2 cellular contexts compared by ENCODE assay signal in the genomic region with DNA sequence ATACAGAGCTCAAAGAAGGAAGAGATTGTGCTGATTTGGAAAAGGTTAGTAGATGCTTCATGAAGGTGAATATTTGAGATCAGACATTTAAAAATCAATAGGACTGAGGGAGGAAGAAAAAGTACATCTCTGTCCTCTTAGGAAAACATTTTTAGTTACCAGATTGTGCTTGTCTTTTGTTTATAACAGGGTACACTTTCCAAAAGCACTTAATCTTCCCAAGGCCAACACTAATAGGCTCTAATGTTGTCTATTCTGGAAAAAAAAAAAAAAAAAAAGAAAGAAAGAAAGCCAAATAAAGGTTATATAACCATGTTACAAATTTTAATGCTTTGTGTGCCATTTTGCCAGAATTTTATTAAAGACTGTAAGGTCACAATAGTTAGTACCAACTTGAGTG.
TF ChIP-seq lines count a peak whose summit lies in the region.

No MANE protein-coding gene starts in this region.

TF ChIP-seq in GM23338, 12 proteins besides CTCF, POLR2A, EP300 and RAD21:
- no peak for TF ChIP-seq EZH2 (IDR thresholded peaks at IDR 0.05; ENCODE audit: low read depth, unreplicated experiment)
- no peak for TF ChIP-seq EZH2phosphoT487 (IDR thresholded peaks at IDR 0.05; ENCODE audit: unreplicated experiment)
- TF ChIP-seq, protein P1, sequence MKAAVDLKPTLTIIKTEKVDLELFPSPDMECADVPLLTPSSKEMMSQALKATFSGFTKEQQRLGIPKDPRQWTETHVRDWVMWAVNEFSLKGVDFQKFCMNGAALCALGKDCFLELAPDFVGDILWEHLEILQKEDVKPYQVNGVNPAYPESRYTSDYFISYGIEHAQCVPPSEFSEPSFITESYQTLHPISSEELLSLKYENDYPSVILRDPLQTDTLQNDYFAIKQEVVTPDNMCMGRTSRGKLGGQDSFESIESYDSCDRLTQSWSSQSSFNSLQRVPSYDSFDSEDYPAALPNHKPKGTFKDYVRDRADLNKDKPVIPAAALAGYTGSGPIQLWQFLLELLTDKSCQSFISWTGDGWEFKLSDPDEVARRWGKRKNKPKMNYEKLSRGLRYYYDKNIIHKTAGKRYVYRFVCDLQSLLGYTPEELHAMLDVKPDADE (IDR thresholded peaks at IDR 0.05), result no peak
- no peak for TF ChIP-seq STAT1 (IDR thresholded peaks at IDR 0.05; ENCODE audit: unreplicated experiment)
- no peak for TF ChIP-seq ZNF114 (CRISPR knock-in tag; IDR thresholded peaks at IDR 0.05)
- no peak for TF ChIP-seq NANOG (IDR thresholded peaks at IDR 0.05; ENCODE audit: borderline replicate concordance)
- TF ChIP-seq, protein P2, sequence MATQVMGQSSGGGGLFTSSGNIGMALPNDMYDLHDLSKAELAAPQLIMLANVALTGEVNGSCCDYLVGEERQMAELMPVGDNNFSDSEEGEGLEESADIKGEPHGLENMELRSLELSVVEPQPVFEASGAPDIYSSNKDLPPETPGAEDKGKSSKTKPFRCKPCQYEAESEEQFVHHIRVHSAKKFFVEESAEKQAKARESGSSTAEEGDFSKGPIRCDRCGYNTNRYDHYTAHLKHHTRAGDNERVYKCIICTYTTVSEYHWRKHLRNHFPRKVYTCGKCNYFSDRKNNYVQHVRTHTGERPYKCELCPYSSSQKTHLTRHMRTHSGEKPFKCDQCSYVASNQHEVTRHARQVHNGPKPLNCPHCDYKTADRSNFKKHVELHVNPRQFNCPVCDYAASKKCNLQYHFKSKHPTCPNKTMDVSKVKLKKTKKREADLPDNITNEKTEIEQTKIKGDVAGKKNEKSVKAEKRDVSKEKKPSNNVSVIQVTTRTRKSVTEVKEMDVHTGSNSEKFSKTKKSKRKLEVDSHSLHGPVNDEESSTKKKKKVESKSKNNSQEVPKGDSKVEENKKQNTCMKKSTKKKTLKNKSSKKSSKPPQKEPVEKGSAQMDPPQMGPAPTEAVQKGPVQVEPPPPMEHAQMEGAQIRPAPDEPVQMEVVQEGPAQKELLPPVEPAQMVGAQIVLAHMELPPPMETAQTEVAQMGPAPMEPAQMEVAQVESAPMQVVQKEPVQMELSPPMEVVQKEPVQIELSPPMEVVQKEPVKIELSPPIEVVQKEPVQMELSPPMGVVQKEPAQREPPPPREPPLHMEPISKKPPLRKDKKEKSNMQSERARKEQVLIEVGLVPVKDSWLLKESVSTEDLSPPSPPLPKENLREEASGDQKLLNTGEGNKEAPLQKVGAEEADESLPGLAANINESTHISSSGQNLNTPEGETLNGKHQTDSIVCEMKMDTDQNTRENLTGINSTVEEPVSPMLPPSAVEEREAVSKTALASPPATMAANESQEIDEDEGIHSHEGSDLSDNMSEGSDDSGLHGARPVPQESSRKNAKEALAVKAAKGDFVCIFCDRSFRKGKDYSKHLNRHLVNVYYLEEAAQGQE (IDR thresholded peaks at IDR 0.05; ENCODE audit: unreplicated experiment), result no peak
- TF ChIP-seq CREB1 (CRISPR knock-in tag; IDR thresholded peaks at IDR 0.05; ENCODE audit: low read depth), result no peak
- no peak for TF ChIP-seq JUNB (IDR thresholded peaks at IDR 0.05; ENCODE audit: unreplicated experiment)
- TF ChIP-seq POLR2AphosphoS5 (IDR thresholded peaks at IDR 0.05; ENCODE audit: low read depth), result no peak
- no peak for TF ChIP-seq ZNF331 (CRISPR knock-in tag; IDR thresholded peaks at IDR 0.05; ENCODE audit: low read depth)

TF ChIP-seq in H1, 55 proteins besides CTCF, POLR2A, EP300 and RAD21:
- TF ChIP-seq TEAD4 (IDR thresholded peaks at IDR 0.05; ENCODE audit: low read depth, low read length) (no peak), BACH1 (IDR thresholded peaks at IDR 0.05; ENCODE audit: low read length) (no peak), SIRT6 (IDR thresholded peaks at IDR 0.05; ENCODE audit: low read length) (no peak), CBX8 (IDR thresholded peaks at IDR 0.05; ENCODE audit: borderline replicate concordance, low read depth, low read length) (no peak), RNF2 (IDR thresholded peaks at IDR 0.05; ENCODE audit: borderline replicate concordance, low read depth, low read length, missing control alignments, poor library complexity, severe bottlenecking) (no peak), TAF7 (optimal IDR thresholded peaks at IDR 0.05; ENCODE audit: borderline replicate concordance, low read depth, low read length) (no peak), TAF1 (IDR thresholded peaks at IDR 0.05; ENCODE audit: low read depth, low read length) (no peak), FOSL1 (IDR thresholded peaks at IDR 0.05; ENCODE audit: insufficient read depth, low read depth, low read length) (no peak), RBBP5 (IDR thresholded peaks at IDR 0.05; ENCODE audit: borderline replicate concordance, low read depth, low read length) (no peak)
- TF ChIP-seq, protein P3, sequence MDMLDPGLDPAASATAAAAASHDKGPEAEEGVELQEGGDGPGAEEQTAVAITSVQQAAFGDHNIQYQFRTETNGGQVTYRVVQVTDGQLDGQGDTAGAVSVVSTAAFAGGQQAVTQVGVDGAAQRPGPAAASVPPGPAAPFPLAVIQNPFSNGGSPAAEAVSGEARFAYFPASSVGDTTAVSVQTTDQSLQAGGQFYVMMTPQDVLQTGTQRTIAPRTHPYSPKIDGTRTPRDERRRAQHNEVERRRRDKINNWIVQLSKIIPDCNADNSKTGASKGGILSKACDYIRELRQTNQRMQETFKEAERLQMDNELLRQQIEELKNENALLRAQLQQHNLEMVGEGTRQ (IDR thresholded peaks at IDR 0.05; ENCODE audit: low read length), result no peak
